ENCODE assay signal across 23 cellular contexts in genomic region chr1:229993060-229993459, GRCh38.
DNase-seq lines count a peak whose midpoint lies in the region; ATAC-seq and TF ChIP-seq lines count a peak whose summit lies in the region.
"Had no signal": no experiment of that assay in that cellular context is flagged by ENCODE, and none has a peak within 500 bp of the region (broad histone marks: within the 10 kb centered on the region; RNA-seq: fewer than 3 reads in every experiment).

No MANE protein-coding gene starts in this region.

- DNase-seq in NAMALWA (ENCODE audit: low spot score) (peak; percentile 22), G401 (ENCODE audit: low spot score) (no peak), chondrocyte (ENCODE audit: low spot score) (no peak), DMS79 (lab: John Stamatoyannopoulos, UW) (no peak)
- no peak for DNase-seq in activated T-helper 1 cell treated with anti-CD3 and anti-CD28 coated beads, Interleukin-12 subunit alpha, Interleukin-12 subunit beta, Interleukin-2, Interleukin-4 antibody, amounts not matched to agents 30 ng/mL and 10 ng/mL and 1 ng/mL, durations not matched to agents 14 hours and 24 hours and 36 hours (ENCODE audit: low spot score)
- DNase-seq: activated CD4-positive, alpha-beta T cell treated with anti-CD3 and anti-CD28 coated beads for 4 hours; activated effector memory CD4-positive, alpha-beta T cell treated with Interleukin-2 at 50 U/mL for 16 hours; brain microvascular endothelial cell; colonic mucosa; esophagus squamous epithelium; H9; kidney; NCI-H1105; NCI-H2081 treated with DMSO at 0.1 percent for 48 hours; small intestine; stimulated activated CD4-positive, alpha-beta T cell treated with anti-CD3 and anti-CD28 coated beads, Interleukin-2, amount 100 ng/mL, for 48 hours; stomach; T-helper 9 cell; transverse colon had no signal

- no peak for TF ChIP-seq CTCF in chondrocyte (IDR thresholded peaks at IDR 0.05)

- no peak overlapping the region for H3K4me3 Mint-ChIP-seq in activated T-helper 1 cell treated with anti-CD3 and anti-CD28 coated beads, Interleukin-12 subunit alpha, Interleukin-12 subunit beta, Interleukin-2, Interleukin-4 antibody, amounts not matched to agents 30 ng/mL and 10 ng/mL and 1 ng/mL, durations not matched to agents 14 hours and 24 hours and 36 hours
- H3K4me3 Mint-ChIP-seq in chondrocyte (ENCODE audit: unreplicated experiment) = no peak overlapping the region
- H3K4me3 Mint-ChIP-seq: H9 had no signal

- ATAC-seq in GM18498 (IDR thresholded peaks at IDR 0.05; ENCODE audit: unreplicated experiment) = peak; percentile 74
- ATAC-seq in GM19463 (IDR thresholded peaks at IDR 0.05; ENCODE audit: unreplicated experiment) = peak; percentile 60
- peak; percentile 55 for ATAC-seq in HG02885 (IDR thresholded peaks at IDR 0.05; ENCODE audit: poor library complexity, unreplicated experiment)
- ATAC-seq: gastroesophageal sphincter had no signal

- H3K27ac Mint-ChIP-seq in activated T-helper 1 cell treated with anti-CD3 and anti-CD28 coated beads, Interleukin-12 subunit alpha, Interleukin-12 subunit beta, Interleukin-2, Interleukin-4 antibody, amounts not matched to agents 30 ng/mL and 10 ng/mL and 1 ng/mL, durations not matched to agents 14 hours and 24 hours and 36 hours = no peak overlapping the region
- H3K27ac Mint-ChIP-seq in chondrocyte (ENCODE audit: unreplicated experiment) = no peak overlapping the region
- H3K27ac Mint-ChIP-seq: H9 had no signal

- H3K27me3 Mint-ChIP-seq in activated T-helper 1 cell treated with anti-CD3 and anti-CD28 coated beads, Interleukin-12 subunit alpha, Interleukin-12 subunit beta, Interleukin-2, Interleukin-4 antibody, amounts not matched to agents 30 ng/mL and 10 ng/mL and 1 ng/mL, durations not matched to agents 14 hours and 24 hours and 36 hours (ENCODE audit: insufficient read depth) = peaks cover 5% of the 10 kb centered on the region
- H3K27me3 Mint-ChIP-seq in chondrocyte (ENCODE audit: low read depth) = peaks cover 6% of the 10 kb centered on the region

- no peaks in the 10 kb centered on the region for H3K9me3 Mint-ChIP-seq in activated T-helper 1 cell treated with anti-CD3 and anti-CD28 coated beads, Interleukin-12 subunit alpha, Interleukin-12 subunit beta, Interleukin-2, Interleukin-4 antibody, amounts not matched to agents 30 ng/mL and 10 ng/mL and 1 ng/mL, durations not matched to agents 14 hours and 24 hours and 36 hours
- H3K9me3 Mint-ChIP-seq in chondrocyte (ENCODE audit: low read depth) = no peaks in the 10 kb centered on the region
- H3K9me3 Mint-ChIP-seq: H9 had no signal

- no peaks in the 10 kb centered on the region for H3K4me1 Mint-ChIP-seq in activated T-helper 1 cell treated with anti-CD3 and anti-CD28 coated beads, Interleukin-12 subunit alpha, Interleukin-12 subunit beta, Interleukin-2, Interleukin-4 antibody, amounts not matched to agents 30 ng/mL and 10 ng/mL and 1 ng/mL, durations not matched to agents 14 hours and 24 hours and 36 hours (ENCODE audit: low read depth)
- peaks cover 2% of the 10 kb centered on the region for H3K4me1 Mint-ChIP-seq in chondrocyte (ENCODE audit: low read depth)
- H3K4me1 Mint-ChIP-seq: H9 had no signal

- H3K36me3 Mint-ChIP-seq in activated T-helper 1 cell treated with anti-CD3 and anti-CD28 coated beads, Interleukin-12 subunit alpha, Interleukin-12 subunit beta, Interleukin-2, Interleukin-4 antibody, amounts not matched to agents 30 ng/mL and 10 ng/mL and 1 ng/mL, durations not matched to agents 14 hours and 24 hours and 36 hours (ENCODE audit: low read depth) = no peaks in the 10 kb centered on the region
- no peaks in the 10 kb centered on the region for H3K36me3 Mint-ChIP-seq in chondrocyte (ENCODE audit: low read depth)

- intact Hi-C loops in activated T-helper 1 cell treated with anti-CD3 and anti-CD28 coated beads, Interleukin-12 subunit alpha, Interleukin-12 subunit beta, Interleukin-2, Interleukin-4 antibody, amounts not matched to agents 30 ng/mL and 10 ng/mL and 1 ng/mL, durations not matched to agents 14 hours and 24 hours and 36 hours (cut with micrococcal nuclease) = no loop called here

- in situ Hi-C loops in G401 (cut with HindIII; ENCODE audit: low sequenced_read_pairs) = no loop called here
